Comparison of ENCODE assay signal across 27 cellular contexts in the genomic region with DNA sequence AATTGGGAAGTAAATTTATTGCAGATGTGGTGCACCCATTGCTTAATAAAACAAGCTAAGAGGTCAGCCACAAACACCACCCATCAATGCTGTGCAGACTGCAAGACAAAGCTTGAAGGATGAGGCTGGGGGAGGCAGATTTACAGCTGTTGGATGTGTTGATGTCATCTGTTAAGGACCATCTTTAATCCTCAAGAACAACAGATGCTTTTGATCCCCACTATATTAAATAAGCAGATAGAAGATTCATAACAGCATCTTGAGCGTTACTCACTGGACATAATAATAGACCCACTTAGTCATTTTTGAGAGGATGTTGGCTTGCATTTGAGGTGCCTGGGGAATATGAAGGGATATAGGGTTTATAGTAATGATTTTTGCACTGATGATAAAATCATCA. TPM values are rescaled to one million over a fixed set of nuclear protein-coding genes. Genes with fewer than 3 reads are reported as not detected.
DNase-seq lines count a peak whose midpoint lies in the region; ATAC-seq lines count a peak whose summit lies in the region.
"Had no signal": no experiment of that assay in that cellular context is flagged by ENCODE, and none has a peak within 500 bp of the region (broad histone marks: within the 10 kb centered on the region; RNA-seq: fewer than 3 reads in every experiment).

No MANE protein-coding gene starts in this region.

- no peak for ATAC-seq in HG02623 (IDR thresholded peaks at IDR 0.05; ENCODE audit: unreplicated experiment)
- no peak for ATAC-seq in GM21367 (IDR thresholded peaks at IDR 0.05; ENCODE audit: unreplicated experiment)
- ATAC-seq: activated CD4-positive, alpha-beta T cell treated with anti-CD3 and anti-CD28 coated beads for 36 hours; activated CD8-positive, alpha-beta T cell treated with anti-CD3 and anti-CD28 coated beads, Interleukin-2, amount 10 ng/mL, durations not matched to agents 7 days and 5 days; activated T-helper 17 cell treated with anti-CD3 and anti-CD28 coated beads, Interleukin-2, amount 50 U/mL, for 72 hours; K562; left lung; Panc1 had no signal

- DNase-seq in AG20443 (ENCODE audit: low spot score): peak; percentile 30
- peak; percentile 59 for DNase-seq in HCEC 1CT
- DNase-seq in amniotic epithelial cell (ENCODE audit: low read depth): peak; percentile 14
- DNase-seq in myocyte (ENCODE audit: low read depth): peak; percentile 6
- no peak for DNase-seq in HK-2 (ENCODE audit: unreplicated experiment)
- DNase-seq: ACHN; activated CD4-positive, alpha-beta T cell treated with anti-CD3 and anti-CD28 coated beads for 36 hours; activated CD8-positive, alpha-beta T cell treated with anti-CD3 and anti-CD28 coated beads, Interleukin-2, amount 10 ng/mL, durations not matched to agents 7 days and 5 days; amygdala; C1 segment of cervical spinal cord; COR-L47; GDM1; GOT3; head of caudate nucleus; islet precursor cell; left lung; mesendoderm; NCI-H1105; NCI-H1930; NCI-H69; SHP77; stimulated activated CD4-positive, alpha-beta T cell treated with anti-CD3 and anti-CD28 coated beads, Interleukin-1b, Interleukin-23, amount 100 ng/mL, for 48 hours had no signal

RNA-seq across cellular contexts. Expression of a gene that starts 58.8 kb away (rescaled TPM):
- 0.62 and 1.4 TPM in 2 replicates for total RNA-seq in myocyte
- polyA plus RNA-seq in myocyte (2012): 3.5 TPM
